ENCODE assay signal across 30 cellular contexts in the genomic region with DNA sequence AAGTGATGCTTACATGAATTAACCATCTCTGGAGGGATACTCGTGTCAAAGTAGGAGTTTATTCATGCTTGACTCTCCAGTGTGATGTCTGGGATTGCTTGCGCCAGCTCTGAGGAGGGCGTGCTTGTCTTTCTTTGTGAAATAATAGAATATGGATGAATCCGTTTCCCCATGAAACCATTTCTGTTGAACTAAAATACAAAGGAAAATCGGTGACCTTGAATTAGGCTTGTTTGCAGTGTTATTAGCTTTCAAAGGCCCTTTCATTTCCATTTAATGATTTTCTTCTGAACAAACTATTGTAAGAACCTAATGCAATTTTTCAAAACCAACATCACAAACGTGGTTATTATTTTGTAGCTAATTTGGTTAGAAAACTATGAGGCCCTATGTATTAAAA.
"Had no signal": no experiment of that assay in that cellular context is flagged by ENCODE, and none has a peak within 500 bp of the region (broad histone marks: within the 10 kb centered on the region; RNA-seq: fewer than 3 reads in every experiment).

No MANE protein-coding gene starts in this region.

- H3K27ac ChIP-seq: ascending aorta, brain microvascular endothelial cell, heart left ventricle, pancreas, psoas muscle, right atrium auricular region, transverse colon, WERI-Rb-1 had no signal

- FAIRE-seq: endothelial cell of umbilical vein, kidney, pancreas had no signal

- DNase-seq: activated CD4-positive, alpha-beta T cell treated with anti-CD3 and anti-CD28 coated beads for 48 hours; activated CD4-positive, alpha-beta T cell treated with anti-CD3 and anti-CD28 coated beads, Interleukin-2, amount 50 U/mL, for 48 hours; activated CD8-positive, alpha-beta memory T cell treated with anti-CD3 and anti-CD28 coated beads for 24 hours; activated effector memory CD4-positive, alpha-beta T cell treated with anti-CD3 and anti-CD28 coated beads, Interleukin-2, amount 50 U/mL, for 16 hours; activated naive CD4-positive, alpha-beta T cell treated with anti-CD3 and anti-CD28 coated beads, Interleukin-2, amount 10 ng/mL, durations not matched to agents 7 days and 5 days; activated naive CD8-positive, alpha-beta T cell treated with anti-CD3 and anti-CD28 coated beads, Interleukin-2, amount 10 ng/mL, durations not matched to agents 7 days and 5 days; activated T-cell treated with anti-CD3 and anti-CD28 coated beads, Interleukin-2, amount 50 U/mL, for 1 hour; brain microvascular endothelial cell; cortex of kidney; effector memory CD8-positive, alpha-beta T cell; heart left ventricle; immature natural killer cell; kidney; left colon; mammary epithelial cell; naive B cell; nephron progenitor cell; nucleus accumbens; pancreas; psoas muscle; stimulated activated CD4-positive, alpha-beta T cell treated with anti-CD3 and anti-CD28 coated beads, Interleukin-15, amount 100 ng/mL, for 24 hours; stimulated activated naive CD4-positive, alpha-beta T cell; T-helper 17 cell; T1000; transverse colon; WERI-Rb-1 had no signal

- H3K27me3 ChIP-seq: ascending aorta, brain microvascular endothelial cell, heart left ventricle, pancreas, right atrium auricular region, transverse colon had no signal

- ATAC-seq: activated CD4-positive, CD25-positive, alpha-beta regulatory T cell treated with anti-CD3 and anti-CD28 coated beads, Interleukin-2, amount 50 U/mL, for 24 hours; effector memory CD8-positive, alpha-beta T cell; heart left ventricle; left colon; pancreas; psoas muscle; T-helper 17 cell had no signal

- H3K9me3 ChIP-seq: ascending aorta, pancreas, right atrium auricular region had no signal

- H3K36me3 ChIP-seq: ascending aorta, brain microvascular endothelial cell, heart left ventricle, pancreas, right atrium auricular region, transverse colon, WERI-Rb-1 had no signal

- H3K4me3 ChIP-seq: ascending aorta, heart left ventricle, pancreas, psoas muscle, right atrium auricular region, transverse colon had no signal

- H3K4me1 ChIP-seq: ascending aorta, heart left ventricle, pancreas, psoas muscle, right atrium auricular region, transverse colon had no signal
